ENCODE assay signal across 12 cellular contexts in genomic region chr1:1298861-1299685, GRCh38. TPM values are rescaled to one million over a fixed set of nuclear protein-coding genes. Genes with fewer than 3 reads are reported as not detected.
A peak's percentile ranks its signal among the peaks of the same experiment; 100 is the strongest.
DNase-seq lines count a peak whose midpoint lies in the region.
"Had no signal": no experiment of that assay in that cellular context is flagged by ENCODE, and none has a peak within 500 bp of the region (broad histone marks: within the 10 kb centered on the region; RNA-seq: fewer than 3 reads in every experiment).

No MANE protein-coding gene starts in this region.

- H3K27me3 Mint-ChIP-seq in immature natural killer cell (ENCODE audit: low read depth in 3 of 3), result peaks cover 0 to 2% (median 0%) of the 10 kb centered on the region in 3 donors
- H3K27me3 Mint-ChIP-seq: memory B cell had no signal

- intact Hi-C loops in posterior cingulate gyrus (cut with DNase I), result loop anchor here (10.0 kb wide), 1 partner anchor 836 kb away; no protein-coding TSS in a partner anchor

- H3K36me3 Mint-ChIP-seq in immature natural killer cell, result no peaks in the 10 kb centered on the region
- H3K36me3 Mint-ChIP-seq: memory B cell had no signal

- H3K4me1 Mint-ChIP-seq in immature natural killer cell, result no peaks in the 10 kb centered on the region
- H3K4me1 Mint-ChIP-seq: memory B cell had no signal

- no peak overlapping the region for H3K27ac Mint-ChIP-seq in immature natural killer cell
- H3K27ac Mint-ChIP-seq: activated T-cell treated with anti-CD3 and anti-CD28 coated beads, Interleukin-2, amount 50 U/mL, for 72 hours; memory B cell had no signal

- H3K4me3 Mint-ChIP-seq in immature natural killer cell, result no peak overlapping the region
- H3K4me3 Mint-ChIP-seq: activated T-cell treated with anti-CD3 and anti-CD28 coated beads, Interleukin-2, amount 50 U/mL, for 72 hours; memory B cell had no signal

- no peaks in the 10 kb centered on the region for H3K9me3 Mint-ChIP-seq in immature natural killer cell
- H3K9me3 Mint-ChIP-seq: activated T-cell treated with anti-CD3 and anti-CD28 coated beads, Interleukin-2, amount 50 U/mL, for 72 hours; memory B cell had no signal

- DNase-seq in NCI-H1417 (lab: John Stamatoyannopoulos, UW) (peak in 2 of 3 experiments; percentile 40 to 51), NCI-H1417 treated with DMSO at 0.1 percent for 48 hours (lab: John Stamatoyannopoulos, UW) (no peak), SK-N-DZ (ENCODE audit: low spot score) (peak; percentile 70), globus pallidus (ENCODE audit: low spot score) (peak; percentile 98), posterior cingulate gyrus (peak; percentile 85 to 99 (median 94)), immature natural killer cell (no peak), NCI-H128 (lab: John Stamatoyannopoulos, UW; ENCODE audit: unreplicated experiment) (no peak), foreskin melanocyte (no peak)
- DNase-seq: EL, NCI-H1092 treated with DMSO at 0.1 percent for 48 hours had no signal

RNA-seq across cellular contexts. Expression of gene ACAP3, which starts 8.7 kb away (rescaled TPM):
- 30.5 and 31.1 TPM in 2 replicates for polyA plus RNA-seq in SK-N-DZ (2014; cell fraction: cytosol; rRNA removed)
- polyA plus RNA-seq in SK-N-DZ (2014; cell fraction: nucleus; rRNA removed), result 600 and 662 TPM in 2 replicates
- 1 to 10 TPM; 1.4 to 7.0 (median 4.6) TPM for polyA plus RNA-seq in immature natural killer cell

RNA-seq across cellular contexts. Expression of gene PUSL1, which starts 9.3 kb away (rescaled TPM):
- polyA plus RNA-seq in SK-N-DZ (2014; cell fraction: cytosol; rRNA removed), result 26.7 and 45.0 TPM in 2 replicates
- 39.6 and 44.2 TPM in 2 replicates for polyA plus RNA-seq in SK-N-DZ (2014; cell fraction: nucleus; rRNA removed)
- 10 to 100 TPM; 17.3 to 25.4 (median 18.9) TPM for polyA plus RNA-seq in immature natural killer cell

RNA-seq across cellular contexts. Expression of gene SCNN1D, which starts 18.8 kb away (rescaled TPM):
- 1.0 and 3.2 TPM in 2 replicates for polyA plus RNA-seq in SK-N-DZ (2014; cell fraction: cytosol; rRNA removed)
- polyA plus RNA-seq in SK-N-DZ (2014; cell fraction: nucleus; rRNA removed), result 16.0 and 17.2 TPM in 2 replicates
- polyA plus RNA-seq in immature natural killer cell, result not detected

RNA-seq across cellular contexts. Expression of gene INTS11, which starts 25.4 kb away (rescaled TPM):
- 73.2 and 97.2 TPM in 2 replicates for polyA plus RNA-seq in SK-N-DZ (2014; cell fraction: cytosol; rRNA removed)
- polyA plus RNA-seq in SK-N-DZ (2014; cell fraction: nucleus; rRNA removed), result 426 and 497 TPM in 2 replicates
- polyA plus RNA-seq in immature natural killer cell, result 10 to 100 TPM; 62.1 to 68.8 (median 67.5) TPM

RNA-seq across cellular contexts. Expression of gene UBE2J2, which starts 25.4 kb away (rescaled TPM):
- 56.2 and 66.6 TPM in 2 replicates for polyA plus RNA-seq in SK-N-DZ (2014; cell fraction: cytosol; rRNA removed)
- 44.0 and 59.8 TPM in 2 replicates for polyA plus RNA-seq in SK-N-DZ (2014; cell fraction: nucleus; rRNA removed)
- 100 to 1,000 TPM in 1 of 3 donors, 10 to 100 TPM in 2; 77.8 to 105 (median 83.9) TPM for polyA plus RNA-seq in immature natural killer cell

Comparison
In these comparisons a context has a peak if more than half of its experiments do, and no peak if none do; other contexts are left out.
1. DNase-seq: peak in NCI-H1417 (2 of 3), SK-N-DZ (single experiment), globus pallidus (single experiment) and posterior cingulate gyrus (10 of 10); none in NCI-H1417 treated with DMSO at 0.1 percent for 48 hours (single experiment), immature natural killer cell (0 of 3), NCI-H128 (single experiment) and foreskin melanocyte (single experiment).